25 cellular contexts compared by ENCODE assay signal in the genomic region with DNA sequence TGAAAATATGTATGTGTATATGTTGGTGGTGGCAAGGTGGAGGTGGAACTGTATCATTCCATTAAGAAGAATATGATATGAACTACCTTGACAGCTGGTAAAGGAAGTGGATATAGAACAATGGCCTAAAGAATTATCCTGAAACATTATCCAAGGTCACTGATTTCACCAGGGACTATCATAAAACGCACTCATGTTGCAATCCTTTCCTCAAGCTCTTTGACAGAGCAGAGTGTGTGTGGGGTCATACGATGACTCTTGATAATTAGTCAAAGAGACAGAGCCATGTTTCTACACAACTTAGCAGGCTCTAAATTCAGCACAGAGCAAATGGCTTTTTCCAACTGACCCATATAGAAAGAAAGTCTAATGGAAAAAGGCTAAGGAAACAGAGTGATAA.
"Had no signal": no experiment of that assay in that cellular context is flagged by ENCODE, and none has a peak within 500 bp of the region (broad histone marks: within the 10 kb centered on the region; RNA-seq: fewer than 3 reads in every experiment).

No MANE protein-coding gene starts in this region.

- H3K4me3 ChIP-seq: dorsolateral prefrontal cortex, lung, ovary, psoas muscle, sigmoid colon, skin epidermis, spleen, thoracic aorta, tibial nerve, upper lobe of left lung had no signal

- H3K27ac Mint-ChIP-seq: immature natural killer cell; memory B cell; natural killer cell; stimulated activated memory B cell treated with anti-CD40 and anti-IgM and Interleukin-4, amounts not matched to agents 10 μg/mL and 1 μg/mL and 100 μg/mL, for 72 hours had no signal

- ATAC-seq: left colon; natural killer cell; psoas muscle; right cardiac atrium; stimulated activated memory B cell treated with anti-CD40 and anti-IgM and Interleukin-4, amounts not matched to agents 10 μg/mL and 1 μg/mL and 100 μg/mL, for 72 hours; stimulated activated naive CD8-positive, alpha-beta T cell treated with anti-CD3 and anti-CD28 coated beads, Interleukin-15, Interleukin-2, amounts not matched to agents 100 U/mL and 50 U/mL, for 24 hours had no signal

- H3K36me3 Mint-ChIP-seq: immature natural killer cell; memory B cell; natural killer cell; stimulated activated memory B cell treated with anti-CD40 and anti-IgM and Interleukin-4, amounts not matched to agents 10 μg/mL and 1 μg/mL and 100 μg/mL, for 72 hours had no signal

- DNase-seq: dorsolateral prefrontal cortex; effector CD4-positive, alpha-beta T cell; hypothalamus; immature natural killer cell; islet precursor cell; kidney glomerular epithelial cell; left colon; natural killer cell; occipital lobe; ovary; posterior cingulate gyrus; psoas muscle; right cardiac atrium; sigmoid colon; spleen; stimulated activated CD4-positive, alpha-beta T cell treated with anti-CD3 and anti-CD28 coated beads, Interleukin-4, amount 100 ng/mL, for 4 hours; stimulated activated naive CD8-positive, alpha-beta T cell treated with anti-CD3 and anti-CD28 coated beads, Interleukin-15, Interleukin-2, amounts not matched to agents 100 U/mL and 50 U/mL, for 24 hours; substantia nigra; upper lobe of left lung had no signal

- H3K4me3 Mint-ChIP-seq: immature natural killer cell; memory B cell; natural killer cell; stimulated activated memory B cell treated with anti-CD40 and anti-IgM and Interleukin-4, amounts not matched to agents 10 μg/mL and 1 μg/mL and 100 μg/mL, for 72 hours had no signal

- H3K4me1 Mint-ChIP-seq: immature natural killer cell; memory B cell; natural killer cell; stimulated activated memory B cell treated with anti-CD40 and anti-IgM and Interleukin-4, amounts not matched to agents 10 μg/mL and 1 μg/mL and 100 μg/mL, for 72 hours had no signal

- H3K27me3 Mint-ChIP-seq: memory B cell had no signal
